In the genomic region with DNA sequence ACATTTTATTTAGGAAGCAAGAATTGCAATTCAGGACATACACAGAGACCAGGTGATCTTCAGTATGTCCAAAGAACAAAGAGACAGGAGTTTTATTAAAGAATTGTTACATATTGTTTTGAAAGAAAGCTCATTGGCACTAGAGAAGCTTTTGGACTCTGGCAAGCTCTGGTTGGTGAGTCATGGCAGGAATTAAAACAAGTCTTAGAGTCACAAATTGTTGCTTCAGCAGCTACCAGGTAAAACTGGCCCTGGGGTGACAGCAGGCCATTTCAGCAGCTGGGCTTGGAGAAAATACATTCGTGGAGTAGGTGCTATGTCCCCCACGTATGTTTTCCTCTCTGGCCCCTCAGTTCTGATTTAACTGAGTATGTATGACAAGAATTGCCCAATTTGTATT, we compare ENCODE assay signal across 19 cellular contexts.
"Had no signal": no experiment of that assay in that cellular context is flagged by ENCODE, and none has a peak within 500 bp of the region (broad histone marks: within the 10 kb centered on the region; RNA-seq: fewer than 3 reads in every experiment).

No MANE protein-coding gene starts in this region.

- H3K27ac Mint-ChIP-seq: activated naive CD8-positive, alpha-beta T cell; brain; neural progenitor cell had no signal

- H3K36me3 Mint-ChIP-seq: activated naive CD8-positive, alpha-beta T cell had no signal

- H3K4me1 Mint-ChIP-seq: brain, neural progenitor cell had no signal

- DNase-seq: activated CD4-positive, alpha-beta T cell treated with anti-CD3 and anti-CD28 coated beads, Interleukin-2, amount 50 U/mL, for 1 hour; activated CD8-positive, alpha-beta memory T cell treated with anti-CD3 and anti-CD28 coated beads for 24 hours; activated gamma-delta T cell treated with Interleukin-2 at 50 U/mL for 16 hours; amniotic stem cell; effector memory CD4-positive, alpha-beta T cell; glutamatergic neuron; hypothalamus; kidney glomerular epithelial cell; lower lobe of right lung; midbrain; sigmoid colon; stimulated activated CD4-positive, alpha-beta T cell treated with anti-CD3 and anti-CD28 coated beads, Interleukin-12 subunit alpha, Interleukin-12 subunit beta, amount 100 ng/mL, for 4 hours; stimulated activated CD4-positive, alpha-beta T cell treated with anti-CD3 and anti-CD28 coated beads, Interleukin-2, amount 100 ng/mL, for 24 hours; stomach; testis; upper lobe of left lung had no signal

- H3K4me3 ChIP-seq: lower lobe of right lung, neural progenitor cell, sigmoid colon, stomach, testis, upper lobe of left lung had no signal

- H3K4me3 Mint-ChIP-seq: activated naive CD8-positive, alpha-beta T cell; brain; neural progenitor cell had no signal
